13 cellular contexts compared by ENCODE assay signal in genomic region chr2:201255468-201255867, GRCh38. TPM values are rescaled to one million over a fixed set of nuclear protein-coding genes. Genes with fewer than 3 reads are reported as not detected.
A peak's percentile ranks its signal among the peaks of the same experiment; 100 is the strongest.
DNase-seq lines count a peak whose midpoint lies in the region; TF ChIP-seq lines count a peak whose summit lies in the region.
"Had no signal": no experiment of that assay in that cellular context is flagged by ENCODE, and none has a peak within 500 bp of the region (broad histone marks: within the 10 kb centered on the region; RNA-seq: fewer than 3 reads in every experiment).

No MANE protein-coding gene starts in this region.

- TF ChIP-seq CTCF in osteoblast (IDR thresholded peaks at IDR 0.05; ENCODE audit: extremely low read depth, low read depth, low read length) = no peak
- no peak for TF ChIP-seq CTCF in ascending aorta (IDR thresholded peaks at IDR 0.05)
- no peak for TF ChIP-seq CTCF in Caco-2 (IDR thresholded peaks at IDR 0.05; ENCODE audit: insufficient read depth in 1 of 2, low read depth in 1 of 2, low read length in 1 of 2, severe bottlenecking in 1 of 2, unreplicated experiment in 1 of 2)

- peaks cover 29% of the 10 kb centered on the region for H3K4me1 ChIP-seq in osteoblast (ENCODE audit: insufficient read depth, low read length)
- H3K4me1 ChIP-seq in ascending aorta = peaks cover 2 to 12% of the 10 kb centered on the region in 2 donors
- H3K4me1 ChIP-seq in Caco-2 = peaks cover 7% of the 10 kb centered on the region

- intact Hi-C loops in activated T-helper 1 cell treated with anti-CD3 and anti-CD28 coated beads, Interleukin-12 subunit alpha, Interleukin-12 subunit beta, Interleukin-2, Interleukin-4 antibody, amounts not matched to agents 30 ng/mL and 10 ng/mL and 1 ng/mL, durations not matched to agents 14 hours and 24 hours and 36 hours (cut with micrococcal nuclease) = loop anchor here (10.0 kb wide), 2 partner anchors 1119 to 1379 kb away; partner anchors contain the start of genes BMPR2 and FAM117B
- intact Hi-C loops in ascending aorta (cut with DNase I) = loop anchor here (5.0 kb wide), 1 partner anchor 197 kb away; the partner anchor contains the start of genes STRADB and TRAK2
- intact Hi-C loops in Caco-2 (cut with micrococcal nuclease; ENCODE audit: unreplicated experiment) = loop anchor here (5.0 kb wide), 1 partner anchor 107 kb away; no protein-coding TSS in a partner anchor

- peaks cover 90% of the 10 kb centered on the region for H3K4me1 Mint-ChIP-seq in activated naive CD4-positive, alpha-beta T cell treated with anti-CD3 and anti-CD28 coated beads, Interleukin-2, amount 10 ng/mL, durations not matched to agents 7 days and 5 days
- H3K4me1 Mint-ChIP-seq in activated T-helper 1 cell treated with anti-CD3 and anti-CD28 coated beads, Interleukin-12 subunit alpha, Interleukin-12 subunit beta, Interleukin-2, Interleukin-4 antibody, amounts not matched to agents 30 ng/mL and 10 ng/mL and 1 ng/mL, durations not matched to agents 14 hours and 24 hours and 36 hours (ENCODE audit: low read depth) = peaks cover 86% of the 10 kb centered on the region
- peaks cover 4% of the 10 kb centered on the region for H3K4me1 Mint-ChIP-seq in Caco-2 (ENCODE audit: low read depth, unreplicated experiment)

- H4K20me1 ChIP-seq in osteoblast (ENCODE audit: insufficient read depth, low read length) = no peaks in the 10 kb centered on the region

- no TSS peak for BruUV-seq in Caco-2 (replicated peaks; lab: Mats Ljungman, UMichigan)

- peaks cover 11% of the 10 kb centered on the region for H3K9me3 Mint-ChIP-seq in activated naive CD4-positive, alpha-beta T cell treated with anti-CD3 and anti-CD28 coated beads, Interleukin-2, amount 10 ng/mL, durations not matched to agents 7 days and 5 days
- H3K9me3 Mint-ChIP-seq in activated T-helper 1 cell treated with anti-CD3 and anti-CD28 coated beads, Interleukin-12 subunit alpha, Interleukin-12 subunit beta, Interleukin-2, Interleukin-4 antibody, amounts not matched to agents 30 ng/mL and 10 ng/mL and 1 ng/mL, durations not matched to agents 14 hours and 24 hours and 36 hours = peaks cover 6% of the 10 kb centered on the region
- H3K9me3 Mint-ChIP-seq in Caco-2 (ENCODE audit: unreplicated experiment) = peaks cover 4% of the 10 kb centered on the region
- H3K9me3 Mint-ChIP-seq: nephron had no signal

- peak overlapping the region; percentile 37 for H2AFZ ChIP-seq in osteoblast (ENCODE audit: low read length)

- TF ChIP-seq RAD21 in Ishikawa (IDR thresholded peaks at IDR 0.05; ENCODE audit: low read depth) = no peak

- H3K27ac ChIP-seq in osteoblast (ENCODE audit: low read depth, low read length) = no peak overlapping the region
- no peak overlapping the region for H3K27ac ChIP-seq in ascending aorta

- POLR2A ChIA-PET in Caco-2 (lab: Charles Lee) = no interaction called here

- H3K4me3 ChIP-seq in osteoblast (ENCODE audit: insufficient read depth, low read length) (no peak overlapping the region), ascending aorta (no peak overlapping the region), Caco-2 (ENCODE audit: low read depth, low read length) (no peak overlapping the region)

- H3K36me3 Mint-ChIP-seq in activated naive CD4-positive, alpha-beta T cell treated with anti-CD3 and anti-CD28 coated beads, Interleukin-2, amount 10 ng/mL, durations not matched to agents 7 days and 5 days = peaks cover 36% of the 10 kb centered on the region
- peaks cover 26% of the 10 kb centered on the region for H3K36me3 Mint-ChIP-seq in activated T-helper 1 cell treated with anti-CD3 and anti-CD28 coated beads, Interleukin-12 subunit alpha, Interleukin-12 subunit beta, Interleukin-2, Interleukin-4 antibody, amounts not matched to agents 30 ng/mL and 10 ng/mL and 1 ng/mL, durations not matched to agents 14 hours and 24 hours and 36 hours (ENCODE audit: low read depth)
- peaks cover 9% of the 10 kb centered on the region for H3K36me3 Mint-ChIP-seq in Caco-2 (ENCODE audit: insufficient read depth, unreplicated experiment)

- H3K27ac Mint-ChIP-seq in activated naive CD4-positive, alpha-beta T cell treated with anti-CD3 and anti-CD28 coated beads, Interleukin-2, amount 10 ng/mL, durations not matched to agents 7 days and 5 days = peak overlapping the region; percentile 98
- peak overlapping the region; percentile 89 for H3K27ac Mint-ChIP-seq in activated T-helper 1 cell treated with anti-CD3 and anti-CD28 coated beads, Interleukin-12 subunit alpha, Interleukin-12 subunit beta, Interleukin-2, Interleukin-4 antibody, amounts not matched to agents 30 ng/mL and 10 ng/mL and 1 ng/mL, durations not matched to agents 14 hours and 24 hours and 36 hours
- H3K27ac Mint-ChIP-seq in Caco-2 (ENCODE audit: unreplicated experiment) = no peak overlapping the region

- H3K79me2 ChIP-seq in osteoblast (ENCODE audit: insufficient read depth, low read length) = peaks cover 21% of the 10 kb centered on the region

- H3K9me3 ChIP-seq in osteoblast (ENCODE audit: low read depth, low read length) = no peaks in the 10 kb centered on the region
- H3K9me3 ChIP-seq in ascending aorta = no peaks in the 10 kb centered on the region
- no peaks in the 10 kb centered on the region for H3K9me3 ChIP-seq in Caco-2

- H3K27me3 ChIP-seq in osteoblast (ENCODE audit: insufficient read depth, low read length) (no peaks in the 10 kb centered on the region), ascending aorta (no peaks in the 10 kb centered on the region), Caco-2 (replicated peaks; ENCODE audit: control insufficient read depth, insufficient read depth, low read length) (no peaks in the 10 kb centered on the region)

- H3K36me3 ChIP-seq in osteoblast (ENCODE audit: insufficient read depth, low read length) (no peaks in the 10 kb centered on the region), ascending aorta (no peaks in the 10 kb centered on the region), Caco-2 (ENCODE audit: control insufficient read depth, insufficient read depth, low read length) (no peaks in the 10 kb centered on the region)

- no peak overlapping the region for H3K4me2 ChIP-seq in osteoblast (ENCODE audit: insufficient read depth, low read length)

- TF ChIP-seq EP300 in Ishikawa (IDR thresholded peaks at IDR 0.05; ENCODE audit: borderline replicate concordance) = no peak

- DNase-seq in activated naive CD4-positive, alpha-beta T cell treated with anti-CD3 and anti-CD28 coated beads, Interleukin-2, amount 10 ng/mL, durations not matched to agents 7 days and 5 days = no peak
- no peak for DNase-seq in activated naive CD4-positive, alpha-beta T cell treated with anti-CD3 and anti-CD28 coated beads, Interleukin-2, amount 50 U/mL, for 16 hours
- DNase-seq in activated T-helper 1 cell treated with anti-CD3 and anti-CD28 coated beads, Interleukin-12 subunit alpha, Interleukin-12 subunit beta, Interleukin-2, Interleukin-4 antibody, amounts not matched to agents 30 ng/mL and 10 ng/mL and 1 ng/mL, durations not matched to agents 14 hours and 24 hours and 36 hours (ENCODE audit: low spot score) = no peak
- DNase-seq in osteoblast (ENCODE audit: insufficient read length, low spot score, missing footprints) (no peak), ascending aorta (ENCODE audit: low spot score in 2 of 2) (no peak), Caco-2 (no peak)
- no peak for DNase-seq in effector CD8-positive, alpha-beta T cell (lab: John Stamatoyannopoulos, UW)
- DNase-seq: DMS 273 treated with DMSO at 0.1 percent for 48 hours, KG1, NCI-H1417 treated with DMSO at 0.1 percent for 48 hours, NCI-H446 had no signal

- CTCF ChIA-PET in activated naive CD4-positive, alpha-beta T cell treated with anti-CD3 and anti-CD28 coated beads, Interleukin-2, amount 10 ng/mL, durations not matched to agents 7 days and 5 days (lab: Charles Lee) = interaction anchor here (0.9 to 3.9 kb wide), 5 partner anchors 9 to 23 kb away, joined by 3 to 18 read pairs (median 4); no protein-coding TSS in a partner anchor
- CTCF ChIA-PET in Caco-2 (lab: Charles Lee) = no interaction called here

- no peak overlapping the region for H3K4me3 Mint-ChIP-seq in activated naive CD4-positive, alpha-beta T cell treated with anti-CD3 and anti-CD28 coated beads, Interleukin-2, amount 10 ng/mL, durations not matched to agents 7 days and 5 days
- no peak overlapping the region for H3K4me3 Mint-ChIP-seq in activated T-helper 1 cell treated with anti-CD3 and anti-CD28 coated beads, Interleukin-12 subunit alpha, Interleukin-12 subunit beta, Interleukin-2, Interleukin-4 antibody, amounts not matched to agents 30 ng/mL and 10 ng/mL and 1 ng/mL, durations not matched to agents 14 hours and 24 hours and 36 hours
- no peak overlapping the region for H3K4me3 Mint-ChIP-seq in Caco-2 (ENCODE audit: unreplicated experiment)
- H3K4me3 Mint-ChIP-seq: nephron had no signal

- H3K27me3 Mint-ChIP-seq in activated naive CD4-positive, alpha-beta T cell treated with anti-CD3 and anti-CD28 coated beads, Interleukin-2, amount 10 ng/mL, durations not matched to agents 7 days and 5 days = no peaks in the 10 kb centered on the region
- no peaks in the 10 kb centered on the region for H3K27me3 Mint-ChIP-seq in activated T-helper 1 cell treated with anti-CD3 and anti-CD28 coated beads, Interleukin-12 subunit alpha, Interleukin-12 subunit beta, Interleukin-2, Interleukin-4 antibody, amounts not matched to agents 30 ng/mL and 10 ng/mL and 1 ng/mL, durations not matched to agents 14 hours and 24 hours and 36 hours (ENCODE audit: insufficient read depth)
- H3K27me3 Mint-ChIP-seq in Caco-2 (ENCODE audit: insufficient read depth, unreplicated experiment) = no peaks in the 10 kb centered on the region

TF ChIP-seq in Ishikawa, 13 proteins besides CTCF, POLR2A, EP300 and RAD21:
- TF ChIP-seq CREB1 (IDR thresholded peaks at IDR 0.05; ENCODE audit: low read depth) (no peak), CEBPB (IDR thresholded peaks at IDR 0.05) (0 out of 2 replicates have a peak, but pooled peaks have one; percentile 9)

RNA-seq across cellular contexts. Expression of gene CASP8, which starts 4.9 kb away (rescaled TPM):
- 40.5 and 40.6 TPM in 2 replicates for total RNA-seq in activated T-helper 1 cell treated with anti-CD3 and anti-CD28 coated beads, Interleukin-12 subunit alpha, Interleukin-12 subunit beta, Interleukin-2, Interleukin-4 antibody, amounts not matched to agents 30 ng/mL and 10 ng/mL and 1 ng/mL, durations not matched to agents 14 hours and 24 hours and 36 hours
- 19.4 and 23.2 TPM in 2 replicates for total RNA-seq in osteoblast
- total RNA-seq in ascending aorta = 15.2 TPM
- 32.1 and 33.4 TPM in 2 replicates for total RNA-seq in Caco-2 (2022)
